9 cellular contexts compared by ENCODE assay signal in the genomic region with DNA sequence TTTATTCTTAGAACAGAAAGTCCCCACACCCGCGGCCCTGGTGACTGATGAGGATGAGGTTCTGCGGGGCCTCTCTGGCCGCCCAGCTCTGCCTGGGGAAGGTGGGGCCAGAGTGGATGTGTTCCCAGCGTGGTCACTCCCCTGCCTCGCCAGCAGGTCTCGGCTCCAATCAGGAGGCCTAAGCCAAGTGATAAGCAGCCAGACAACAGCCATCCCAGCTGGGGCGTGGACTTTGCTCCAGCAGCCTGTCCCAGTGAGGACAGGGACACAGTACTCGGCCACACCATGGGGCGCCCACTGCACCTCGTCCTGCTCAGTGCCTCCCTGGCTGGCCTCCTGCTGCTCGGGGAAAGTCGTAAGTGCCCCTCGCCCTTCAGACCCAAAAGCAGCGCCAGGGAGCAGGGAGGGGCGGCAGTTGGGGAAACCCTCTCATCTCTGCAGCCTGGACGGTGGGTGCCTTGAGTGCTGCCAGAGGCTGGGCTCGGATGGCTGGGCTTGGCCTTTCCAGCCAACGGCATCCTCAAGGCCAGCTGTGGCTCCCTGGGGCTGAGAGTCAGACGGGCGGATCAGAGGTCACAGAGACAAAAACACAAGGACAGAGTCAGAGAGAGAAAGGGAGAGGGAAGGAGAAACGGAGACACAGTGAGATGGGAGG. TPM values are rescaled to one million over a fixed set of nuclear protein-coding genes. Genes with fewer than 3 reads are reported as not detected.
DNase-seq lines count a peak whose midpoint lies in the region; ATAC-seq and TF ChIP-seq lines count a peak whose summit lies in the region.
"Had no signal": no experiment of that assay in that cellular context is flagged by ENCODE, and none has a peak within 500 bp of the region (broad histone marks: within the 10 kb centered on the region; RNA-seq: fewer than 3 reads in every experiment).

A gene (plus strand): TSS at position 229 of the 655 bp plus-strand sequence. CDS start 57 bp downstream, at position 286.

- no peaks in the 10 kb centered on the region for H3K4me1 ChIP-seq in right cardiac atrium (ENCODE audit: control insufficient read depth, insufficient read depth, low read length)
- no peaks in the 10 kb centered on the region for H3K4me1 ChIP-seq in rectal smooth muscle tissue (ENCODE audit: control insufficient read depth, insufficient read depth, low read length)

- H3K4me1 Mint-ChIP-seq in activated T-helper 17 cell treated with anti-CD3 and anti-CD28 coated beads, Interleukin-2, amount 50 U/mL, for 72 hours: peaks cover 7% of the 10 kb centered on the region

- no peak for TF ChIP-seq CTCF in GM20000 (IDR thresholded peaks at IDR 0.05; ENCODE audit: extremely low read depth, missing control alignments)

- H3K36me3 ChIP-seq in rectal smooth muscle tissue (ENCODE audit: control insufficient read depth, insufficient read depth, low read length): no peaks in the 10 kb centered on the region

- intact Hi-C loops in right cardiac atrium (cut with DNase I): no loop called here

- no peaks in the 10 kb centered on the region for H3K9me3 Mint-ChIP-seq in activated T-helper 17 cell treated with anti-CD3 and anti-CD28 coated beads, Interleukin-2, amount 50 U/mL, for 72 hours

- H3K27me3 Mint-ChIP-seq in activated T-helper 17 cell treated with anti-CD3 and anti-CD28 coated beads, Interleukin-2, amount 50 U/mL, for 72 hours: peaks cover 24% of the 10 kb centered on the region

- DNase-seq in EL: peak; percentile 65
- DNase-seq in right cardiac atrium: peak; percentile 82 to 94 (median 91)
- DNase-seq in ACHN: no peak
- DNase-seq in DMS153 treated with DMSO at 0.1 percent for 48 hours (lab: John Stamatoyannopoulos, UW; ENCODE audit: unreplicated experiment): no peak
- DNase-seq in GM20000 (ENCODE audit: low spot score): no peak
- DNase-seq: NCI-H2171 had no signal

- peak within 1 kb of the TSS; percentile 12 for H3K4me3 ChIP-seq in right cardiac atrium (ENCODE audit: low read length)
- H3K4me3 ChIP-seq in rectal smooth muscle tissue (ENCODE audit: low read length): peak within 1 kb of the TSS; percentile 42

- no peaks in the 10 kb centered on the region for H3K36me3 Mint-ChIP-seq in activated T-helper 17 cell treated with anti-CD3 and anti-CD28 coated beads, Interleukin-2, amount 50 U/mL, for 72 hours (ENCODE audit: low read depth)

- peak; percentile 43 for ATAC-seq in activated T-helper 17 cell treated with anti-CD3 and anti-CD28 coated beads, Interleukin-2, amount 50 U/mL, for 72 hours (replicated peaks)
- ATAC-seq in right cardiac atrium (peak; percentile 90 to 95), GM21529 (IDR thresholded peaks at IDR 0.05; ENCODE audit: unreplicated experiment) (no peak)

- in situ Hi-C loops in ACHN (cut with HindIII; ENCODE audit: low pct_ligation_motif_present, low pct_unique_long_range_greater_than_20kb, low sequenced_read_pairs): no loop called here

- H3K27me3 ChIP-seq in right cardiac atrium (ENCODE audit: control insufficient read depth, insufficient read depth): no peaks in the 10 kb centered on the region
- H3K27me3 ChIP-seq in rectal smooth muscle tissue (ENCODE audit: control insufficient read depth, insufficient read depth, low read length): no peaks in the 10 kb centered on the region

- 23% methylated on average over 22 of the region's 22 CpGs for WGBS in right cardiac atrium

- no peaks in the 10 kb centered on the region for H3K9me3 ChIP-seq in right cardiac atrium (ENCODE audit: control insufficient read depth, low read length)

- no peak within 1 kb of the TSS for H3K4me3 Mint-ChIP-seq in activated T-helper 17 cell treated with anti-CD3 and anti-CD28 coated beads, Interleukin-2, amount 50 U/mL, for 72 hours

- H3K27ac Mint-ChIP-seq in activated T-helper 17 cell treated with anti-CD3 and anti-CD28 coated beads, Interleukin-2, amount 50 U/mL, for 72 hours: peak within 1 kb of the TSS; percentile 33

- H3K9ac ChIP-seq in rectal smooth muscle tissue (ENCODE audit: low read length): no peak within 1 kb of the TSS

- H3K27ac ChIP-seq in right cardiac atrium (ENCODE audit: low read length) (peak within 1 kb of the TSS; percentile 53), rectal smooth muscle tissue (ENCODE audit: low read depth, low read length) (no peak within 1 kb of the TSS)

RNA-seq across cellular contexts. Expression of the gene that starts here (rescaled TPM):
- total RNA-seq in activated T-helper 17 cell treated with anti-CD3 and anti-CD28 coated beads, Interleukin-2, amount 50 U/mL, for 72 hours: 1 to 10 TPM in 1 of 2 donors, not detected in 1; 1.0 TPM
- total RNA-seq in right cardiac atrium: 10 to 100 TPM; 29.8 to 40.2 (median 34.4) TPM
- polyA plus RNA-seq in right cardiac atrium: 44.9 TPM

Comparison
In these comparisons a context has a peak if more than half of its experiments do, and no peak if none do; other contexts are left out.
1. RNA of the gene that starts here (total RNA-seq): 29.8 to 40.2 TPM in right cardiac atrium; 1.0 TPM in activated T-helper 17 cell treated with anti-CD3 and anti-CD28 coated beads, Interleukin-2, amount 50 U/mL, for 72 hours; every median in the first group is over 10 times any median in the second.
2. DNase-seq: peak in EL (single experiment) and right cardiac atrium (3 of 3); none in ACHN (single experiment), DMS153 treated with DMSO at 0.1 percent for 48 hours (single experiment) and GM20000 (single experiment).